Comparison of ENCODE assay signal across 4 cellular contexts in the genomic region with DNA sequence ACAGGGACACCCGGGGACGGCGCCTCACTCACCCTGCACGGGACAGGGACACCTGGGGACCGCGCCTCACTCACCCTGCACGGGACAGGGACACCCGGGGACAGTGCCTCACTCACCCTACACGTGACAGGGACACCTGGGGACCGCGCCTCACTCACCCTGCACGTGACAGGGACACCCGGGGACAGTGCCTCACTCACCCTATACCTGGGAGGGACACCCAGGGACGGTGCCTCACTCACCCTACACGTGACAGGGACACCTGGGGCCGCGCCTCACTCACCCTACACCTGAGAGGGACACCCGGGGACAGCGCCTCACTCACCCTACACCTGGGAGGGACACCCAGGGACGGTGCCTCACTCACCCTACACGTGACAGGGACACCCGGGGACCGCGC. TPM values are rescaled to one million over a fixed set of nuclear protein-coding genes. Genes with fewer than 3 reads are reported as not detected.
"Had no signal": no experiment of that assay in that cellular context is flagged by ENCODE, and none has a peak within 500 bp of the region (broad histone marks: within the 10 kb centered on the region; RNA-seq: fewer than 3 reads in every experiment).

No MANE protein-coding gene starts in this region.

RNA-seq across cellular contexts. Expression of gene TERT, which starts 3.9 kb away (rescaled TPM):
- total RNA-seq: ascending aorta, RPMI7951, SJCRH30 had no signal
- polyA plus RNA-seq: cardiac muscle cell had no signal
